In genomic region chr1:161159087-161159914, GRCh38 we compare ENCODE assay signal across 7 cellular contexts.
DNase-seq lines count a peak whose midpoint lies in the region; ATAC-seq and TF ChIP-seq lines count a peak whose summit lies in the region.

TSS of gene USP21 (plus strand) at chr1:161159500. CDS start at chr1:161160641, 1,141 bp downstream.

- peak; percentile 34 for TF ChIP-seq CTCF in astrocyte of the cerebellum (IDR thresholded peaks at IDR 0.05; ENCODE audit: low read depth, low read length, missing control alignments)

- in situ Hi-C loops in astrocyte of the cerebellum (cut with HindIII; ENCODE audit: low sequenced_read_pairs), result no loop called here

- DNase-seq in NCI-H2081 treated with DMSO at 0.1 percent for 48 hours (lab: John Stamatoyannopoulos, UW) (peak; percentile 71), T1000 (lab: John Stamatoyannopoulos, UW) (peak; percentile 80), astrocyte of the cerebellum (ENCODE audit: low read depth) (peak; percentile 80), hepatic stellate cell (ENCODE audit: low spot score) (peak; percentile 98), retina (peak; percentile 96)

- ATAC-seq in GM18508 (IDR thresholded peaks at IDR 0.05; ENCODE audit: insufficient read depth, unreplicated experiment), result peak; percentile 44
- ATAC-seq in HG03025 (IDR thresholded peaks at IDR 0.05; ENCODE audit: low FRiP score, unreplicated experiment), result peak; percentile 76

- peak within 1 kb of the TSS; percentile 95 for H3K4me3 ChIP-seq in astrocyte of the cerebellum (ENCODE audit: low read depth, low read length)

Comparison
In these comparisons a context has a peak if more than half of its experiments do, and no peak if none do; other contexts are left out.
1. Peak in every context shown above with its lines: DNase-seq, ATAC-seq and H3K4me3 ChIP-seq.